In the genomic region with DNA sequence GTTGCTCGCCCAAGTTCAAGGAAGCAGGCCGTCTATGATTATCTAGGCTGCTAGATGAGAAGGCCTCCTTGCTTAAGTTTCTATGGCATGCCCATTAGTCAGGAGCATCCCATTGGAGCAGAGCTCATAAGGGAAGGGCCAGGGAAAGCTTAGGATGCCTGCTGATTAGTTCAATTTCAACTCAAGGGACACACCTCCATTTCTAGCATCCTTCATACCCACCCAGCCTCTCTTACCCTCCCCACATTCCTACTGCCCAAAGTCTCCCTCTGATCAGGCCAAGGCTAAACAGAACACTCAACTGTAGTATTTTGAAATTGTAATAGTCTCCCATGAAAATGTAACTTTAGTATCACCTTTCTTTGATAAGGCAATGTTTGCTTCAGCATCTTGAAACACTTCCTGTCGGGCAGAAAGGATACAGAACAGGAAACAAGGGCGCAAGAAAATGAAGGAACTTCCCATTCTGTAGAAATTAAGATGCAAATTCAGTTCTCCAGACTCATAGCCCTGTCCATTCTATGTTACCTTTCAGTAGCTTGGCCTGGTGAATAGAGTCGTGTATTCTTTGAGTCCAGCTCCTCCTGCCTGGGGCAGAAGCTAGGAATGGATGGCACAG, we compare ENCODE assay signal across 17 cellular contexts. TPM values are rescaled to one million over a fixed set of nuclear protein-coding genes. Genes with fewer than 3 reads are reported as not detected.
DNase-seq lines count a peak whose midpoint lies in the region; ATAC-seq and TF ChIP-seq lines count a peak whose summit lies in the region.
"Had no signal": no experiment of that assay in that cellular context is flagged by ENCODE, and none has a peak within 500 bp of the region (broad histone marks: within the 10 kb centered on the region; RNA-seq: fewer than 3 reads in every experiment).

No MANE protein-coding gene starts in this region.

- H3K36me3 ChIP-seq in right atrium auricular region (no peaks in the 10 kb centered on the region), heart left ventricle (no peaks in the 10 kb centered on the region), vagina (no peaks in the 10 kb centered on the region)

- 79 to 88% (median 84%) methylated on average over 5 of the region's 5 CpGs for WGBS in heart left ventricle, 4 donors

- H3K4me1 ChIP-seq in right atrium auricular region: peaks cover 0 to 63% of the 10 kb centered on the region in 2 donors
- H3K4me1 ChIP-seq in heart left ventricle: peaks cover 11 to 76% (median 59%) of the 10 kb centered on the region in 12 donors
- H3K4me1 ChIP-seq in vagina: peaks cover 35% of the 10 kb centered on the region

- no peaks in the 10 kb centered on the region for H3K9me3 Mint-ChIP-seq in mesothelial cell of epicardium
- H3K9me3 Mint-ChIP-seq: naive thymus-derived CD4-positive, alpha-beta T cell had no signal

- no peaks in the 10 kb centered on the region for H3K27me3 Mint-ChIP-seq in mesothelial cell of epicardium (ENCODE audit: low read depth)

- H3K27ac ChIP-seq in right atrium auricular region (peak overlapping the region; percentile 34 to 96), heart left ventricle (peak overlapping the region in 4 of 12 donors; percentile 86 to 95 (median 94)), vagina (peak overlapping the region; percentile 12)

- no peaks in the 10 kb centered on the region for H3K36me3 Mint-ChIP-seq in mesothelial cell of epicardium
- H3K36me3 Mint-ChIP-seq: naive thymus-derived CD4-positive, alpha-beta T cell had no signal

- H3K27me3 ChIP-seq in right atrium auricular region (no peaks in the 10 kb centered on the region), heart left ventricle (no peaks in the 10 kb centered on the region), vagina (no peaks in the 10 kb centered on the region)
- H3K27me3 ChIP-seq: hepatocyte had no signal

- H3K27ac Mint-ChIP-seq in mesothelial cell of epicardium: peak overlapping the region; percentile 77

- TF ChIP-seq POLR2A in heart left ventricle (IDR thresholded peaks at IDR 0.05): no peak
- no peak for TF ChIP-seq POLR2A in vagina (IDR thresholded peaks at IDR 0.05)

- DNase-seq in right atrium auricular region (ENCODE audit: low spot score): no peak
- DNase-seq in heart left ventricle: no peak
- DNase-seq in SKM-1 (lab: John Stamatoyannopoulos, UW; ENCODE audit: unreplicated experiment): peak; percentile 49
- DNase-seq in mesothelial cell of epicardium (ENCODE audit: low spot score in 2 of 2, unreplicated experiment in 2 of 2): no peak
- DNase-seq in vagina (ENCODE audit: extremely low spot score in 2 of 2): no peak
- no peak for DNase-seq in activated naive CD4-positive, alpha-beta T cell treated with Interleukin-2 at 50 U/mL for 16 hours
- no peak for DNase-seq in Ammon's horn (ENCODE audit: low spot score)
- DNase-seq in left lobe of liver (ENCODE audit: low spot score): no peak
- DNase-seq: activated effector memory CD4-positive, alpha-beta T cell treated with anti-CD3 and anti-CD28 coated beads, Interleukin-2, amount 50 U/mL, for 16 hours; dermis blood vessel endothelial cell; DMS153; naive thymus-derived CD4-positive, alpha-beta T cell; NCI-H1105 treated with DMSO at 0.1 percent for 48 hours; stimulated activated CD4-positive, alpha-beta T cell treated with anti-CD3 and anti-CD28 coated beads, Interleukin-4, amount 100 ng/mL, for 4 hours had no signal

- peaks cover 29% of the 10 kb centered on the region for H3K4me1 Mint-ChIP-seq in mesothelial cell of epicardium

- H3K4me3 ChIP-seq in right atrium auricular region (no peak overlapping the region), heart left ventricle (no peak overlapping the region), vagina (no peak overlapping the region)
- H3K4me3 ChIP-seq: hepatocyte had no signal

- H3K9me3 ChIP-seq in right atrium auricular region: no peaks in the 10 kb centered on the region
- no peaks in the 10 kb centered on the region for H3K9me3 ChIP-seq in heart left ventricle
- no peaks in the 10 kb centered on the region for H3K9me3 ChIP-seq in vagina

- H3K4me3 Mint-ChIP-seq in mesothelial cell of epicardium: no peak overlapping the region
- H3K4me3 Mint-ChIP-seq: naive thymus-derived CD4-positive, alpha-beta T cell had no signal

- ATAC-seq in heart left ventricle (no peak), left lobe of liver (no peak)
- ATAC-seq: naive thymus-derived CD4-positive, alpha-beta T cell; sciatic nerve; SK-N-SH treated with all-trans-retinoic acid at 6 μM for 48 hours had no signal

- intact Hi-C loops in heart left ventricle (cut with DNase I) (no loop called here), vagina (cut with DNase I) (no loop called here)

- TF ChIP-seq CTCF in right atrium auricular region (IDR thresholded peaks at IDR 0.05) (no peak), heart left ventricle (IDR thresholded peaks at IDR 0.05) (no peak), mesothelial cell of epicardium (IDR thresholded peaks at IDR 0.05; ENCODE audit: unreplicated experiment) (no peak), vagina (IDR thresholded peaks at IDR 0.05) (no peak)

RNA-seq across cellular contexts. Expression of gene TARBP1, which starts 46.3 kb away (rescaled TPM):
- total RNA-seq in right atrium auricular region (10 to 100 TPM in 1 of 2 donors, 1 to 10 TPM in 1; 5.5 to 11.3 TPM), heart left ventricle (10 to 100 TPM in 4 of 9 donors, 1 to 10 TPM in 5; 7.1 to 18.2 (median 9.9) TPM), mesothelial cell of epicardium (66.0 to 69.8 TPM (median 66.1 TPM) in 3 replicates), vagina (20.9 TPM), left lobe of liver (7.8 TPM)
- polyA plus RNA-seq in heart left ventricle: 10 to 100 TPM in 1 of 2 donors, 1 to 10 TPM in 1; 4.8 to 15.9 TPM
